Comparison of ENCODE assay signal across 11 cellular contexts in genomic region chr3:150765949-150766720, GRCh38. TPM values are rescaled to one million over a fixed set of nuclear protein-coding genes. Genes with fewer than 3 reads are reported as not detected.
A peak's percentile ranks its signal among the peaks of the same experiment; 100 is the strongest.
DNase-seq lines count a peak whose midpoint lies in the region; ATAC-seq and TF ChIP-seq lines count a peak whose summit lies in the region.
"Had no signal": no experiment of that assay in that cellular context is flagged by ENCODE, and none has a peak within 500 bp of the region (broad histone marks: within the 10 kb centered on the region; RNA-seq: fewer than 3 reads in every experiment).

No MANE protein-coding gene starts in this region.

- no peak for TF ChIP-seq CTCF in vagina (IDR thresholded peaks at IDR 0.05)

- H3K36me3 ChIP-seq in vagina: no peaks in the 10 kb centered on the region
- H3K36me3 ChIP-seq: thoracic aorta had no signal

- H3K4me3 ChIP-seq in vagina: no peak overlapping the region
- H3K4me3 ChIP-seq: thoracic aorta had no signal

- TF ChIP-seq POLR2A in vagina (IDR thresholded peaks at IDR 0.05): no peak

- H3K4me1 Mint-ChIP-seq in activated naive CD4-positive, alpha-beta T cell treated with anti-CD3 and anti-CD28 coated beads for 36 hours (ENCODE audit: low read depth): peaks cover 35% of the 10 kb centered on the region
- H3K4me1 Mint-ChIP-seq in activated T-helper 17 cell treated with anti-CD3 and anti-CD28 coated beads, Interleukin-2, amount 50 U/mL, for 72 hours: peaks cover 27% of the 10 kb centered on the region

- DNase-seq in activated naive CD4-positive, alpha-beta T cell treated with anti-CD3 and anti-CD28 coated beads for 36 hours: peak; percentile 46
- no peak for DNase-seq in activated naive CD4-positive, alpha-beta T cell (lab: John Stamatoyannopoulos, UW)
- peak; percentile 37 for DNase-seq in stimulated activated naive CD8-positive, alpha-beta T cell treated with anti-CD3 and anti-CD28 coated beads, Interleukin-15, Interleukin-2, amounts not matched to agents 100 U/mL and 50 U/mL, for 24 hours
- DNase-seq in 8988T (no peak), vagina (ENCODE audit: extremely low spot score in 2 of 2) (no peak), CD1c-positive myeloid dendritic cell (ENCODE audit: extremely low spot score) (no peak)
- DNase-seq: amniotic stem cell, NCI-H1105 had no signal

- no peaks in the 10 kb centered on the region for H3K9me3 Mint-ChIP-seq in activated naive CD4-positive, alpha-beta T cell treated with anti-CD3 and anti-CD28 coated beads for 36 hours
- no peaks in the 10 kb centered on the region for H3K9me3 Mint-ChIP-seq in activated T-helper 17 cell treated with anti-CD3 and anti-CD28 coated beads, Interleukin-2, amount 50 U/mL, for 72 hours

- peak overlapping the region; percentile 50 for H3K4me3 Mint-ChIP-seq in activated naive CD4-positive, alpha-beta T cell treated with anti-CD3 and anti-CD28 coated beads for 36 hours
- H3K4me3 Mint-ChIP-seq in activated T-helper 17 cell treated with anti-CD3 and anti-CD28 coated beads, Interleukin-2, amount 50 U/mL, for 72 hours: peak overlapping the region; percentile 88

- peaks cover 16% of the 10 kb centered on the region for H3K36me3 Mint-ChIP-seq in activated naive CD4-positive, alpha-beta T cell treated with anti-CD3 and anti-CD28 coated beads for 36 hours (ENCODE audit: low read depth)
- peaks cover 46% of the 10 kb centered on the region for H3K36me3 Mint-ChIP-seq in activated T-helper 17 cell treated with anti-CD3 and anti-CD28 coated beads, Interleukin-2, amount 50 U/mL, for 72 hours (ENCODE audit: low read depth)

- H3K27me3 ChIP-seq in vagina: no peaks in the 10 kb centered on the region

- peak; percentile 29 for ATAC-seq in HG03039 (IDR thresholded peaks at IDR 0.05; ENCODE audit: unreplicated experiment)
- peak; percentile 19 for ATAC-seq in activated T-helper 17 cell treated with anti-CD3 and anti-CD28 coated beads, Interleukin-2, amount 50 U/mL, for 72 hours (replicated peaks)
- ATAC-seq in stimulated activated naive CD8-positive, alpha-beta T cell treated with anti-CD3 and anti-CD28 coated beads, Interleukin-15, Interleukin-2, amounts not matched to agents 100 U/mL and 50 U/mL, for 24 hours: peak; percentile 8

- H3K27me3 Mint-ChIP-seq in activated naive CD4-positive, alpha-beta T cell treated with anti-CD3 and anti-CD28 coated beads for 36 hours (ENCODE audit: low read depth): no peaks in the 10 kb centered on the region
- H3K27me3 Mint-ChIP-seq in activated T-helper 17 cell treated with anti-CD3 and anti-CD28 coated beads, Interleukin-2, amount 50 U/mL, for 72 hours: no peaks in the 10 kb centered on the region

- peak overlapping the region; percentile 100 for H3K27ac Mint-ChIP-seq in activated naive CD4-positive, alpha-beta T cell treated with anti-CD3 and anti-CD28 coated beads for 36 hours
- peak overlapping the region; percentile 100 for H3K27ac Mint-ChIP-seq in activated T-helper 17 cell treated with anti-CD3 and anti-CD28 coated beads, Interleukin-2, amount 50 U/mL, for 72 hours

- H3K27ac ChIP-seq in vagina: no peak overlapping the region
- H3K27ac ChIP-seq: thoracic aorta had no signal

- H3K9me3 ChIP-seq in vagina: no peaks in the 10 kb centered on the region
- H3K9me3 ChIP-seq: thoracic aorta had no signal

- peaks cover 13% of the 10 kb centered on the region for H3K4me1 ChIP-seq in vagina

- CTCF ChIA-PET in activated naive CD4-positive, alpha-beta T cell treated with anti-CD3 and anti-CD28 coated beads for 36 hours (lab: Charles Lee): interaction anchor here (0.5 to 10.4 kb wide), 7 partner anchors 10 to 98 kb away, joined by 3 to 89 read pairs (median 7); no protein-coding TSS in a partner anchor

- intact Hi-C loops in activated naive CD4-positive, alpha-beta T cell treated with anti-CD3 and anti-CD28 coated beads for 36 hours (cut with micrococcal nuclease): loop anchor here (10.0 kb wide), 2 partner anchors 509 to 539 kb away; partner anchors contain the start of gene P2RY14
- intact Hi-C loops in vagina (cut with DNase I): no loop called here

RNA-seq across cellular contexts. Expression of gene SIAH2, which starts 3.2 kb away (rescaled TPM):
- 10 to 100 TPM; 67.1 to 68.8 TPM for total RNA-seq in activated naive CD4-positive, alpha-beta T cell treated with anti-CD3 and anti-CD28 coated beads for 36 hours
- total RNA-seq in activated T-helper 17 cell treated with anti-CD3 and anti-CD28 coated beads, Interleukin-2, amount 50 U/mL, for 72 hours: 10 to 100 TPM; 42.8 to 92.4 TPM
- 71.0 TPM for total RNA-seq in vagina

Comparison
In these comparisons a context has a peak if more than half of its experiments do, and no peak if none do; other contexts are left out.
1. DNase-seq: peak in activated naive CD4-positive, alpha-beta T cell treated with anti-CD3 and anti-CD28 coated beads for 36 hours (single experiment) and stimulated activated naive CD8-positive, alpha-beta T cell treated with anti-CD3 and anti-CD28 coated beads, Interleukin-15, Interleukin-2, amounts not matched to agents 100 U/mL and 50 U/mL, for 24 hours (single experiment); none in activated naive CD4-positive, alpha-beta T cell (0 of 4), 8988T (single experiment), vagina (0 of 2) and CD1c-positive myeloid dendritic cell (single experiment).
2. Peak in every context shown above with its lines, with median percentiles within 50 percentile points of each other: ATAC-seq.